ENCODE assay signal across 21 cellular contexts in genomic region chr4:48234575-48234974, GRCh38.
"Had no signal": no experiment of that assay in that cellular context is flagged by ENCODE, and none has a peak within 500 bp of the region (broad histone marks: within the 10 kb centered on the region; RNA-seq: fewer than 3 reads in every experiment).

No MANE protein-coding gene starts in this region.

- H3K27ac ChIP-seq: ascending aorta, breast epithelium, coronary artery, lower lobe of right lung, parathyroid adenoma, testis, upper lobe of right lung had no signal

- H3K9ac ChIP-seq: parathyroid adenoma had no signal

- H3K9me3 ChIP-seq: ascending aorta, breast epithelium, lower lobe of right lung, testis, upper lobe of right lung had no signal

- ATAC-seq: activated CD4-positive, CD25-positive, alpha-beta regulatory T cell treated with anti-CD3 and anti-CD28 coated beads, Interleukin-2, amount 50 U/mL, for 24 hours; lower lobe of right lung; natural killer cell; sciatic nerve; stimulated activated memory B cell treated with anti-CD40 and anti-IgM and Interleukin-4, amounts not matched to agents 10 μg/mL and 1 μg/mL and 100 μg/mL, for 72 hours; upper lobe of right lung had no signal

- FAIRE-seq: frontal cortex had no signal

- H3K4me3 ChIP-seq: ascending aorta, breast epithelium, coronary artery, lower lobe of right lung, testis, upper lobe of right lung had no signal

- H3K4me1 ChIP-seq: ascending aorta, breast epithelium, parathyroid adenoma, testis had no signal

- DNase-seq: activated CD8-positive, alpha-beta memory T cell treated with anti-CD3 and anti-CD28 coated beads for 24 hours; activated CD8-positive, alpha-beta memory T cell treated with anti-CD3 and anti-CD28 coated beads, Interleukin-2, amount 50 U/mL, for 48 hours; activated effector memory CD4-positive, alpha-beta T cell treated with anti-CD3 and anti-CD28 coated beads, Interleukin-2, amount 50 U/mL, for 16 hours; activated T-cell treated with anti-CD3 and anti-CD28 coated beads, Interleukin-2, amount 50 U/mL, for 48 hours; erythroblast; hypothalamus; islet precursor cell; lower lobe of right lung; natural killer cell; stimulated activated CD4-positive, alpha-beta T cell treated with anti-CD3 and anti-CD28 coated beads, Interleukin-4, amount 100 ng/mL, for 24 hours; T-helper 9 cell; testis; upper lobe of right lung had no signal

- H3K27me3 ChIP-seq: ascending aorta, breast epithelium, testis, upper lobe of right lung had no signal

- H3K36me3 ChIP-seq: ascending aorta, breast epithelium, lower lobe of right lung, upper lobe of right lung had no signal
